8 cellular contexts compared by ENCODE assay signal in genomic region chr4:39526810-39527295, GRCh38. TPM values are rescaled to one million over a fixed set of nuclear protein-coding genes. Genes with fewer than 3 reads are reported as not detected.
DNase-seq lines count a peak whose midpoint lies in the region; ATAC-seq, FAIRE-seq and TF ChIP-seq lines count a peak whose summit lies in the region.

No MANE protein-coding gene starts in this region.

- FAIRE-seq in bronchial epithelial cell (lab: Jason Lieb, UNC): no peak

- peak overlapping the region; percentile 96 for H3K4me2 ChIP-seq in PC-3 (ENCODE audit: low read length)

- H3K36me3 Mint-ChIP-seq in mesothelial cell of epicardium: peaks cover 20% of the 10 kb centered on the region

- peaks cover 59% of the 10 kb centered on the region for H3K79me2 ChIP-seq in PC-3 (ENCODE audit: low read length)

- intact Hi-C loops in PC-3 (cut with micrococcal nuclease) (loop anchor here (1.0 to 5.0 kb wide), 4 partner anchors 45 to 112 kb away; no protein-coding TSS in a partner anchor), stomach (cut with DNase I; ENCODE audit: low total_unique reads) (no loop called here)

- TF ChIP-seq POLR2A in stomach (IDR thresholded peaks at IDR 0.05): no peak

- H3K9me2 ChIP-seq in PC-3 (replicated peaks; ENCODE audit: low read length): no peaks in the 10 kb centered on the region

- H3K4me3 ChIP-seq in BE2C (ENCODE audit: low read depth, low read length): peak overlapping the region; percentile 87
- peak overlapping the region; percentile 95 for H3K4me3 ChIP-seq in PC-3 (ENCODE audit: low read length)
- peak overlapping the region; percentile 81 for H3K4me3 ChIP-seq in bronchial epithelial cell (ENCODE audit: low read depth, low read length)
- peak overlapping the region; percentile 80 to 96 (median 85) for H3K4me3 ChIP-seq in stomach

- no peaks in the 10 kb centered on the region for H3F3A ChIP-seq in PC-3 (ENCODE audit: low read length, unreplicated experiment)

- H3K9me3 Mint-ChIP-seq in mesothelial cell of epicardium: peaks cover 14% of the 10 kb centered on the region

- H3K36me3 ChIP-seq in BE2C (no peaks in the 10 kb centered on the region), PC-3 (ENCODE audit: low read depth, low read length) (peaks cover 11% of the 10 kb centered on the region), bronchial epithelial cell (ENCODE audit: control insufficient read depth, insufficient read depth, low read length) (peaks cover under 1% of the 10 kb centered on the region), stomach (peaks cover 0 to 14% (median 3%) of the 10 kb centered on the region in 4 donors)

- H3K4me1 Mint-ChIP-seq in mesothelial cell of epicardium: peaks cover 35% of the 10 kb centered on the region

- peak overlapping the region; percentile 99 for H3K4me3 Mint-ChIP-seq in mesothelial cell of epicardium

- CTCF ChIA-PET in PC-3 (lab: Charles Lee): interaction anchor here (0.5 to 0.9 kb wide), 4 partner anchors 16 to 65 kb away, joined by 3 to 6 read pairs (median 4); no protein-coding TSS in a partner anchor

- peak overlapping the region; percentile 93 for H3K9ac ChIP-seq in PC-3 (ENCODE audit: low read length)

- POLR2A ChIA-PET in PC-3 (lab: Charles Lee; ENCODE audit: unreplicated experiment): interaction anchor here (0.5 to 1.4 kb wide), 14 partner anchors 12 to 989 kb away, joined by 3 to 26 read pairs (median 7); partner anchors contain the start of genes LIAS and SMIM14

- no peaks in the 10 kb centered on the region for H3K27me3 Mint-ChIP-seq in mesothelial cell of epicardium (ENCODE audit: low read depth)

- H3K27me3 ChIP-seq in BE2C: no peaks in the 10 kb centered on the region
- H3K27me3 ChIP-seq in PC-3 (ENCODE audit: low read length): no peaks in the 10 kb centered on the region
- no peaks in the 10 kb centered on the region for H3K27me3 ChIP-seq in bronchial epithelial cell (ENCODE audit: control insufficient read depth, insufficient read depth, low read length)
- no peaks in the 10 kb centered on the region for H3K27me3 ChIP-seq in stomach

- peak overlapping the region; percentile 75 for H2AFZ ChIP-seq in PC-3 (ENCODE audit: low read length)

- peaks cover 4% of the 10 kb centered on the region for H3K4me1 ChIP-seq in BE2C
- H3K4me1 ChIP-seq in PC-3 (ENCODE audit: insufficient read depth, low read length): peaks cover 23% of the 10 kb centered on the region
- peaks cover 10 to 63% (median 42%) of the 10 kb centered on the region in 4 donors for H3K4me1 ChIP-seq in stomach

- TF ChIP-seq CTCF in BE2C (IDR thresholded peaks at IDR 0.05; ENCODE audit: low read depth, low read length) (no peak), PC-3 (conservative IDR thresholded peaks at IDR 0.05; ENCODE audit: low read depth, low read length) (no peak), bronchial epithelial cell (IDR thresholded peaks at IDR 0.05; ENCODE audit: insufficient read depth, low read length, severe bottlenecking) (no peak), mesothelial cell of epicardium (IDR thresholded peaks at IDR 0.05; ENCODE audit: unreplicated experiment) (no peak), stomach (IDR thresholded peaks at IDR 0.05) (no peak)

- TF ChIP-seq EP300 in stomach (IDR thresholded peaks at IDR 0.05): no peak

- H3K27ac ChIP-seq in PC-3 (ENCODE audit: low read length) (peak overlapping the region; percentile 89), stomach (peak overlapping the region; percentile 93 to 97 (median 97))

- H3K27ac Mint-ChIP-seq in mesothelial cell of epicardium: peak overlapping the region; percentile 98

- H3K9me3 ChIP-seq in BE2C (no peaks in the 10 kb centered on the region), PC-3 (ENCODE audit: low read length) (no peaks in the 10 kb centered on the region), stomach (no peaks in the 10 kb centered on the region)

- DNase-seq in BE2C: no peak
- peak; percentile 3 for DNase-seq in PC-3
- no peak for DNase-seq in bronchial epithelial cell (ENCODE audit: low read depth)
- DNase-seq in mesothelial cell of epicardium (ENCODE audit: low spot score in 2 of 2, unreplicated experiment in 2 of 2): no peak
- DNase-seq in stomach: no peak
- DNase-seq in NCI-H1105 treated with DMSO at 0.1 percent for 48 hours (lab: John Stamatoyannopoulos, UW): no peak
- DNase-seq in ecto neural progenitor cell (ENCODE audit: low spot score): no peak

- 0 to 1% (median 0%) methylated on average over 26 to 31 of the region's 31 CpGs for WGBS in stomach, 5 donors

- peak; percentile 23 for ATAC-seq in GM21447 (IDR thresholded peaks at IDR 0.05; ENCODE audit: unreplicated experiment)
- no peak for ATAC-seq in PC-3

- TSS peak; percentile 69 for BruUV-seq in PC-3 (replicated peaks; lab: Mats Ljungman, UMichigan)

- no peaks in the 10 kb centered on the region for H4K20me1 ChIP-seq in PC-3 (ENCODE audit: low read length)

RNA-seq across cellular contexts. Expression of gene UGDH, which starts 0.4 kb away (rescaled TPM):
- polyA plus RNA-seq in BE2C (2012; ENCODE audit: insufficient read depth, insufficient read length, low read depth): 8.6 TPM
- total RNA-seq in PC-3 (2014; rRNA removed) (50.0 and 53.4 TPM in 2 replicates), bronchial epithelial cell (43.1 and 65.0 TPM in 2 replicates), mesothelial cell of epicardium (76.2 to 77.1 TPM (median 76.6 TPM) in 3 replicates), stomach (100 to 1,000 TPM in 2 of 5 donors, 10 to 100 TPM in 3; 26.3 to 161 (median 95.0) TPM)
- polyA plus RNA-seq in stomach: 10 to 100 TPM; 14.6 to 30.2 (median 24.2) TPM
